1 cellular context compared by ENCODE assay signal in the genomic region with DNA sequence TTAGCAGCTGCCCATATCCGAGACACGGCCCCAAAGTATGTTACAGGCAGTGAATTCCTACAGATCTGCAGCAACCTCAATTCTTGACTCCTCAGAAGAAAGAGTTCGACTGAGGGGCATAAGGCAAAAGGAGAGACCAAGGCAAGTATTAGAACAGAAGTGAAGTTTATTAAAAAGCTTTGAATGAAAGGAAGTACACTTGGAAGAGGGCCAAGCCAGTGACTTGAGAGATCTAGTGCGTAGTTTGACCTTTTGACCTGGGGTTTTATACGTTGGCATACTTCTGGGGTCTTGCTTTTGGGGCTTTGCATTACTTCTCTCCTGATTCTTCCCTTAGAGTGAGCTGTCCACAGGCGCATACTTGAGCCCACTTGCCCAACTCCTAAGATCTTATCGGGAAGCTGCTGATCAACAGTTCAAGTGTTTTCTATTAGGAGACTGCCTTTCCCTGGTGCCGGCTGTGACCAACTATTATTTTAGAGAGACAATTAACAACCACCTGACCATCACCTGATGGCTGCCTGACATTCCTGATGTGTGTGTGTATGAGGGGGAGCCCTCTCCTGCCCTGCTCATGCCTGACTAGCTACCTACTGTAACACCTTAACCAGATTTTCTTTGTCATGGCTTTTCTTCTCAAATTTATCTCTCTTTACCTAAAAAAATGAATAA.
TF ChIP-seq lines count a peak whose summit lies in the region.

No MANE protein-coding gene starts in this region.

TF ChIP-seq in GM12878, 131 proteins besides CTCF, POLR2A, EP300 and RAD21:
- TF ChIP-seq NR2F1 (conservative IDR thresholded peaks at IDR 0.05) (0 out of 2 replicates have a peak, but pooled peaks have one; percentile 27), SREBF2 (IDR thresholded peaks at IDR 0.05; ENCODE audit: low read length) (no peak), ZZZ3 (IDR thresholded peaks at IDR 0.05; ENCODE audit: control insufficient read depth, insufficient read length, low read depth) (no peak), CBFB (IDR thresholded peaks at IDR 0.05; ENCODE audit: low read depth) (no peak), MTA2 (IDR thresholded peaks at IDR 0.05; ENCODE audit: low read depth) (no peak)
- TF ChIP-seq, protein P1, sequence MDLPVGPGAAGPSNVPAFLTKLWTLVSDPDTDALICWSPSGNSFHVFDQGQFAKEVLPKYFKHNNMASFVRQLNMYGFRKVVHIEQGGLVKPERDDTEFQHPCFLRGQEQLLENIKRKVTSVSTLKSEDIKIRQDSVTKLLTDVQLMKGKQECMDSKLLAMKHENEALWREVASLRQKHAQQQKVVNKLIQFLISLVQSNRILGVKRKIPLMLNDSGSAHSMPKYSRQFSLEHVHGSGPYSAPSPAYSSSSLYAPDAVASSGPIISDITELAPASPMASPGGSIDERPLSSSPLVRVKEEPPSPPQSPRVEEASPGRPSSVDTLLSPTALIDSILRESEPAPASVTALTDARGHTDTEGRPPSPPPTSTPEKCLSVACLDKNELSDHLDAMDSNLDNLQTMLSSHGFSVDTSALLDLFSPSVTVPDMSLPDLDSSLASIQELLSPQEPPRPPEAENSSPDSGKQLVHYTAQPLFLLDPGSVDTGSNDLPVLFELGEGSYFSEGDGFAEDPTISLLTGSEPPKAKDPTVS (IDR thresholded peaks at IDR 0.05; ENCODE audit: low read depth, low read length), result no peak
- TF ChIP-seq, protein P2, sequence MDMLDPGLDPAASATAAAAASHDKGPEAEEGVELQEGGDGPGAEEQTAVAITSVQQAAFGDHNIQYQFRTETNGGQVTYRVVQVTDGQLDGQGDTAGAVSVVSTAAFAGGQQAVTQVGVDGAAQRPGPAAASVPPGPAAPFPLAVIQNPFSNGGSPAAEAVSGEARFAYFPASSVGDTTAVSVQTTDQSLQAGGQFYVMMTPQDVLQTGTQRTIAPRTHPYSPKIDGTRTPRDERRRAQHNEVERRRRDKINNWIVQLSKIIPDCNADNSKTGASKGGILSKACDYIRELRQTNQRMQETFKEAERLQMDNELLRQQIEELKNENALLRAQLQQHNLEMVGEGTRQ (IDR thresholded peaks at IDR 0.05; ENCODE audit: borderline replicate concordance, low read depth, low read length), result no peak
